ENCODE assay signal across 10 cellular contexts in genomic region chr6:35096129-35096852, GRCh38. TPM values are rescaled to one million over a fixed set of nuclear protein-coding genes. Genes with fewer than 3 reads are reported as not detected.
DNase-seq lines count a peak whose midpoint lies in the region; ATAC-seq and TF ChIP-seq lines count a peak whose summit lies in the region.
"Had no signal": no experiment of that assay in that cellular context is flagged by ENCODE, and none has a peak within 500 bp of the region (broad histone marks: within the 10 kb centered on the region; RNA-seq: fewer than 3 reads in every experiment).

No MANE protein-coding gene starts in this region.

- H3K4me1 ChIP-seq in endodermal cell (ENCODE audit: control insufficient read depth, insufficient read depth, low read length), result no peaks in the 10 kb centered on the region

- no peak overlapping the region for H3K4me3 ChIP-seq in endodermal cell (ENCODE audit: low read length)

- CTCF ChIA-PET in activated naive CD4-positive, alpha-beta T cell treated with anti-CD3 and anti-CD28 coated beads for 36 hours (lab: Charles Lee), result no interaction called here

- peaks cover 28% of the 10 kb centered on the region for H3K4me1 Mint-ChIP-seq in endodermal cell
- H3K4me1 Mint-ChIP-seq in nephron, result peaks cover 60% of the 10 kb centered on the region
- H3K4me1 Mint-ChIP-seq in activated naive CD4-positive, alpha-beta T cell treated with anti-CD3 and anti-CD28 coated beads for 36 hours (ENCODE audit: low read depth), result no peaks in the 10 kb centered on the region
- H3K4me1 Mint-ChIP-seq: central memory CD8-positive, alpha-beta T cell had no signal

- H3K27ac Mint-ChIP-seq in endodermal cell, result peak overlapping the region; percentile 56
- peak overlapping the region; percentile 76 to 90 (median 86) for H3K27ac Mint-ChIP-seq in nephron
- H3K27ac Mint-ChIP-seq in activated naive CD4-positive, alpha-beta T cell treated with anti-CD3 and anti-CD28 coated beads for 36 hours, result no peak overlapping the region

- peaks cover 5% of the 10 kb centered on the region for H3K9me3 ChIP-seq in endodermal cell (ENCODE audit: control insufficient read depth, low read length)

- intact Hi-C loops in activated naive CD4-positive, alpha-beta T cell treated with anti-CD3 and anti-CD28 coated beads for 36 hours (cut with micrococcal nuclease), result no loop called here

- no peak overlapping the region for H3K9ac ChIP-seq in endodermal cell (ENCODE audit: extremely low read depth, low read length, poor library complexity, severe bottlenecking)

- H3K36me3 ChIP-seq in endodermal cell (ENCODE audit: control insufficient read depth, insufficient read depth, low read length), result no peaks in the 10 kb centered on the region

- DNase-seq in Daoy (ENCODE audit: low read depth) (peak; percentile 80), NCI-H345 treated with DMSO at 0.1 percent for 48 hours (lab: John Stamatoyannopoulos, UW; ENCODE audit: unreplicated experiment) (peak; percentile 36), endodermal cell (no peak), SW480 (ENCODE audit: low spot score) (no peak), NCI-H1436 treated with DMSO at 0.1 percent for 48 hours (lab: John Stamatoyannopoulos, UW) (no peak)
- DNase-seq in activated naive CD4-positive, alpha-beta T cell treated with anti-CD3 and anti-CD28 coated beads for 36 hours, result no peak
- DNase-seq: stimulated activated CD4-positive, alpha-beta T cell treated with anti-CD3 and anti-CD28 coated beads, Interleukin-1b, Interleukin-23, amount 100 ng/mL, for 48 hours had no signal

- no peaks in the 10 kb centered on the region for H3K9me3 Mint-ChIP-seq in endodermal cell
- H3K9me3 Mint-ChIP-seq in nephron, result no peaks in the 10 kb centered on the region
- H3K9me3 Mint-ChIP-seq in activated naive CD4-positive, alpha-beta T cell treated with anti-CD3 and anti-CD28 coated beads for 36 hours, result no peaks in the 10 kb centered on the region
- H3K9me3 Mint-ChIP-seq: central memory CD8-positive, alpha-beta T cell had no signal

- H3K36me3 Mint-ChIP-seq in endodermal cell (ENCODE audit: low read depth) (peaks cover 3% of the 10 kb centered on the region), nephron (ENCODE audit: low read depth) (peaks cover 3% of the 10 kb centered on the region)
- H3K36me3 Mint-ChIP-seq in activated naive CD4-positive, alpha-beta T cell treated with anti-CD3 and anti-CD28 coated beads for 36 hours (ENCODE audit: low read depth), result no peaks in the 10 kb centered on the region

- ATAC-seq in HG02763 (IDR thresholded peaks at IDR 0.05; ENCODE audit: unreplicated experiment), result no peak

- H3K27ac ChIP-seq in endodermal cell (ENCODE audit: low read depth, low read length), result no peak overlapping the region

- WGBS in endodermal cell (ENCODE audit: insufficient coverage in 1 of 2, insufficient read length in 1 of 2), 2 experiments, result 60 to 67% methylated on average over 2 to 3 of the region's 3 CpGs

- H3K27me3 ChIP-seq in endodermal cell (ENCODE audit: control insufficient read depth, insufficient read depth, low read length, poor library complexity, severe bottlenecking), result no peaks in the 10 kb centered on the region

- H3K27me3 Mint-ChIP-seq in endodermal cell (ENCODE audit: insufficient read depth), result no peaks in the 10 kb centered on the region
- no peaks in the 10 kb centered on the region for H3K27me3 Mint-ChIP-seq in nephron (ENCODE audit: low read depth)
- H3K27me3 Mint-ChIP-seq in activated naive CD4-positive, alpha-beta T cell treated with anti-CD3 and anti-CD28 coated beads for 36 hours (ENCODE audit: low read depth), result no peaks in the 10 kb centered on the region
- H3K27me3 Mint-ChIP-seq: central memory CD8-positive, alpha-beta T cell had no signal

- TF ChIP-seq CTCF in endodermal cell (conservative IDR thresholded peaks at IDR 0.05), result no peak
- TF ChIP-seq CTCF in nephron (IDR thresholded peaks at IDR 0.05; ENCODE audit: unreplicated experiment in 3 of 3), result no peak

- H3K4me3 Mint-ChIP-seq in endodermal cell (no peak overlapping the region), nephron (peak overlapping the region in 1 of 3 experiments; percentile 53)
- H3K4me3 Mint-ChIP-seq in activated naive CD4-positive, alpha-beta T cell treated with anti-CD3 and anti-CD28 coated beads for 36 hours, result no peak overlapping the region
- H3K4me3 Mint-ChIP-seq: central memory CD8-positive, alpha-beta T cell had no signal

RNA-seq across cellular contexts. Expression of gene TCP11, which starts 44.8 kb away (rescaled TPM):
- total RNA-seq in Daoy (2014; rRNA removed; shearing (Covaris generic)), result 0.06 TPM in 1 of 2 replicates, not detected in the other
- not detected for total RNA-seq in endodermal cell
- polyA plus RNA-seq in endodermal cell (2013, experiment 1 of 2), result 1.1 TPM
- 0.21 TPM for polyA plus RNA-seq in endodermal cell (2013, experiment 2 of 2)
- not detected for total RNA-seq in activated naive CD4-positive, alpha-beta T cell treated with anti-CD3 and anti-CD28 coated beads for 36 hours

Comparison
In these comparisons a context has a peak if more than half of its experiments do, and no peak if none do; other contexts are left out.
1. DNase-seq: peak in Daoy (single experiment) and NCI-H345 treated with DMSO at 0.1 percent for 48 hours (single experiment); none in endodermal cell (single experiment), activated naive CD4-positive, alpha-beta T cell treated with anti-CD3 and anti-CD28 coated beads for 36 hours (single experiment), SW480 (single experiment) and NCI-H1436 treated with DMSO at 0.1 percent for 48 hours (single experiment).